Comparison of ENCODE assay signal across 17 cellular contexts in the genomic region with DNA sequence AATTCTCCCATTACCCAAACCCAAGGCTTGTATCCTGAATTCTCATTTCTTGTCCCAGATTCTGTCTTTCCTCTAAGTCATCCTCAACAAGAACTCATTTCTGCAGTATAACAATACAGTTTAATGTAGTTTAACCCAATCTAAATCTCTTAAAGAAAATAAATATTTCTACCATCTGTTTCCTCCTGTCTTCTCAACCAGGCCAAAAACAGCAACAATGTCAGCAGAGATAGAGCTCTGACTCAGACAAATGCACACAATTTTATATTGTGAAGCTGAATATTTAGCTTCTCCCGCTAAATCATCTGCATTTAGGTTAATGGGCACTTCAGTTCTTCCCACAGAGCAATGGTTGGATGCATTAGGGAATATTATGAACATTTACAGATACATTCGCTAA.
"Had no signal": no experiment of that assay in that cellular context is flagged by ENCODE, and none has a peak within 500 bp of the region (broad histone marks: within the 10 kb centered on the region; RNA-seq: fewer than 3 reads in every experiment).

No MANE protein-coding gene starts in this region.

- ATAC-seq: effector memory CD8-positive, alpha-beta T cell; heart right ventricle; left lobe of liver; natural killer cell treated with Interleukin-12 subunit alpha and Interleukin-12 subunit beta and Interleukin-15 and Interleukin-18, amount 100 ng/mL, for 72 hours had no signal

- DNase-seq: central memory CD4-positive, alpha-beta T cell; effector memory CD8-positive, alpha-beta T cell; esophagus squamous epithelium; heart right ventricle; hypothalamus; islet precursor cell; nucleus accumbens; retina; sigmoid colon; stimulated activated CD4-positive, alpha-beta T cell treated with anti-CD3 and anti-CD28 coated beads, Interleukin-12 subunit alpha, Interleukin-12 subunit beta, amount 100 ng/mL, for 4 hours; stimulated activated naive CD4-positive, alpha-beta T cell; trophoblast cell had no signal

- H3K4me3 ChIP-seq: esophagus squamous epithelium, heart right ventricle, neural progenitor cell, prostate gland, sigmoid colon, skin epidermis had no signal
